ENCODE assay signal across 9 cellular contexts in the genomic region with DNA sequence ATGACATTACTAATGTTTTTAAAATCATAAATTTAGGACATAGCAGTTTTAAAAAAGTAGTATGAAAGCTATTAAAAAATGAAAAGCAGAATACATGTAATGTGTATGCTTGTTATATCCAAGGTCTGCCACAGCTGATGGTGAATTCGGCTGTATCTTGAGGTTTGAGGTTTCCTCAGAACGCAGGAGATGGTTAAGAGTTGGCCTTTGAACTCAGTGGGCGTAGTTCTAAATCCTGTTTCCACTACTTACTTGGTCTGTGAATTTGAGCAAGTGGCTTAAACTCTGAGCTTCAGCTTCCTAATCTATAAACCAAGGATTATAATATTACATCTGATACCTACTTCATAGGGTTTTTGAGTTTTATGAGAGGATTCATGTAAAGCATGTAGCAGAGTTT.
DNase-seq lines count a peak whose midpoint lies in the region; ATAC-seq and TF ChIP-seq lines count a peak whose summit lies in the region.
"Had no signal": no experiment of that assay in that cellular context is flagged by ENCODE, and none has a peak within 500 bp of the region (broad histone marks: within the 10 kb centered on the region; RNA-seq: fewer than 3 reads in every experiment).

No MANE protein-coding gene starts in this region.

- peak; percentile 98 for ATAC-seq in CD4-positive, alpha-beta T cell (ENCODE audit: poor library complexity)
- ATAC-seq in GM19328 (IDR thresholded peaks at IDR 0.05; ENCODE audit: unreplicated experiment) (peak; percentile 90), HG03159 (IDR thresholded peaks at IDR 0.05; ENCODE audit: unreplicated experiment) (peak; percentile 85), left lung (no peak)
- ATAC-seq: Panc1 had no signal

- peak overlapping the region; percentile 12 for H3K27ac Mint-ChIP-seq in CD4-positive, alpha-beta T cell

- no peaks in the 10 kb centered on the region for H3K27me3 ChIP-seq in CD4-positive, alpha-beta T cell (ENCODE audit: control insufficient read depth, insufficient read depth, low read length)
- H3K27me3 ChIP-seq in left lung (no peaks in the 10 kb centered on the region), adrenal gland (no peaks in the 10 kb centered on the region)

- peaks cover 73% of the 10 kb centered on the region for H3K4me1 Mint-ChIP-seq in CD4-positive, alpha-beta T cell (ENCODE audit: low read depth)

- no peaks in the 10 kb centered on the region for H3K9me3 ChIP-seq in CD4-positive, alpha-beta T cell (ENCODE audit: control insufficient read depth, low read length)
- no peaks in the 10 kb centered on the region for H3K9me3 ChIP-seq in left lung
- H3K9me3 ChIP-seq in adrenal gland (replicated peaks in 1 of 3) = no peaks in the 10 kb centered on the region

- H3K27me3 Mint-ChIP-seq in CD4-positive, alpha-beta T cell = no peaks in the 10 kb centered on the region

- H3K36me3 ChIP-seq in left lung = no peaks in the 10 kb centered on the region
- H3K36me3 ChIP-seq in adrenal gland (replicated peaks in 1 of 2) = no peaks in the 10 kb centered on the region

- H3K27ac ChIP-seq in CD4-positive, alpha-beta T cell (ENCODE audit: low read depth, low read length) = no peak overlapping the region
- H3K27ac ChIP-seq in left lung (no peak overlapping the region), RWPE1 (no peak overlapping the region), adrenal gland (no peak overlapping the region)

- H3K9me3 Mint-ChIP-seq in CD4-positive, alpha-beta T cell = no peaks in the 10 kb centered on the region

- no peak for TF ChIP-seq POLR2A in adrenal gland (IDR thresholded peaks at IDR 0.05)

- H3K4me3 ChIP-seq in left lung = no peak overlapping the region
- H3K4me3 ChIP-seq in adrenal gland = no peak overlapping the region

- H3K4me3 Mint-ChIP-seq in CD4-positive, alpha-beta T cell = peak overlapping the region; percentile 26

- intact Hi-C loops in CD4-positive, alpha-beta T cell (cut with DNase I, micrococcal nuclease) = loop anchor here in 1 of 2 experiments (5.0 kb wide), 1 partner anchor 119 kb away; no protein-coding TSS in a partner anchor
- intact Hi-C loops in left lung (cut with DNase I) = no loop called here
- intact Hi-C loops in adrenal gland (cut with DNase I) = loop anchor here in 1 of 2 donors (10.0 kb wide), 1 partner anchor 121 kb away; a partner anchor contains a TSS

- DNase-seq in CD4-positive, alpha-beta T cell = peak in 2 of 10 experiments; percentile 15 to 30
- peak; percentile 11 to 15 for DNase-seq in activated CD4-positive, alpha-beta T cell treated with anti-CD3 and anti-CD28 coated beads, Interleukin-2, amount 50 U/mL, for 4 hours
- DNase-seq in OCI-M2 (lab: John Stamatoyannopoulos, UW; ENCODE audit: unreplicated experiment) (no peak), left lung (no peak), RWPE1 (ENCODE audit: low spot score) (no peak), adrenal gland (no peak)

- peaks cover 4% of the 10 kb centered on the region for H3K36me3 Mint-ChIP-seq in CD4-positive, alpha-beta T cell (ENCODE audit: low read depth)

- POLR2A ChIA-PET in CD4-positive, alpha-beta T cell (lab: Charles Lee) = interaction anchor here (1.2 to 3.5 kb wide), 5 partner anchors 21 to 402 kb away, joined by 3 to 32 read pairs (median 8); a partner anchor contains a TSS
- POLR2A ChIA-PET in RWPE1 (lab: Yijun Ruan, JAX; ENCODE audit: low non-redundant PET) = no interaction called here

- CTCF ChIA-PET in CD4-positive, alpha-beta T cell (lab: Charles Lee) = interaction anchor here (1.2 to 1.6 kb wide), 2 partner anchors 13 to 99 kb away, joined by 3 read pairs; no protein-coding TSS in a partner anchor
- CTCF ChIA-PET in RWPE1 (lab: Yijun Ruan, JAX) = no interaction called here

- TF ChIP-seq CTCF in CD4-positive, alpha-beta T cell (IDR thresholded peaks at IDR 0.05) = no peak
- TF ChIP-seq CTCF in left lung (IDR thresholded peaks at IDR 0.05) (no peak), RWPE1 (conservative IDR thresholded peaks at IDR 0.05; ENCODE audit: low read depth) (no peak), adrenal gland (IDR thresholded peaks at IDR 0.05) (no peak)

- H3K4me1 ChIP-seq in left lung = peaks cover 3 to 7% of the 10 kb centered on the region in 2 donors
- no peaks in the 10 kb centered on the region for H3K4me1 ChIP-seq in adrenal gland (replicated peaks in 1 of 2)

- WGBS in adrenal gland, 4 donors = 73 to 85% (median 73%) methylated on average over 3 of the region's 3 CpGs

Comparison
In these comparisons a context has a peak if more than half of its experiments do, and no peak if none do; other contexts are left out.
1. DNase-seq: peak in activated CD4-positive, alpha-beta T cell treated with anti-CD3 and anti-CD28 coated beads, Interleukin-2, amount 50 U/mL, for 4 hours (2 of 2); none in OCI-M2 (single experiment), left lung (0 of 2), RWPE1 (single experiment) and adrenal gland (0 of 7).